In genomic region chr7:55514546-55515265, GRCh38 we compare ENCODE assay signal across 1 cellular context.
TF ChIP-seq lines count a peak whose summit lies in the region.

No MANE protein-coding gene starts in this region.

TF ChIP-seq in HCT116, 20 proteins besides CTCF, POLR2A, EP300 and RAD21 (continued from another document):
- no peak for TF ChIP-seq MAX (IDR thresholded peaks at IDR 0.05)
- no peak for TF ChIP-seq SP1 (IDR thresholded peaks at IDR 0.05; ENCODE audit: low read depth)
- TF ChIP-seq JUND (IDR thresholded peaks at IDR 0.05), result no peak
- TF ChIP-seq FOSL1 (IDR thresholded peaks at IDR 0.05; ENCODE audit: low read depth), result no peak
- TF ChIP-seq SIN3A (IDR thresholded peaks at IDR 0.05; ENCODE audit: low read depth), result no peak
- no peak for TF ChIP-seq SRF (IDR thresholded peaks at IDR 0.05; ENCODE audit: low read depth)
- no peak for TF ChIP-seq ELF1 (IDR thresholded peaks at IDR 0.05; ENCODE audit: borderline replicate concordance, low read depth)
- TF ChIP-seq ZNF274 (IDR thresholded peaks at IDR 0.05; ENCODE audit: low read depth, low read length), result no peak
- no peak for TF ChIP-seq YY1 (IDR thresholded peaks at IDR 0.05; ENCODE audit: extremely low read depth, insufficient replicate concordance, low read depth, low read length)
- TF ChIP-seq EGR1 (IDR thresholded peaks at IDR 0.05; ENCODE audit: low read depth), result no peak
- TF ChIP-seq EZH2 (IDR thresholded peaks at IDR 0.05), result no peak
- no peak for TF ChIP-seq TCF7L2 (IDR thresholded peaks at IDR 0.05; ENCODE audit: borderline replicate concordance, extremely low read depth, insufficient read depth, insufficient read length)
- no peak for TF ChIP-seq CBX3 (IDR thresholded peaks at IDR 0.05; ENCODE audit: low read depth)
- TF ChIP-seq REST (IDR thresholded peaks at IDR 0.05; ENCODE audit: low read depth), result no peak
- TF ChIP-seq ZBTB33 (IDR thresholded peaks at IDR 0.05; ENCODE audit: extremely low read depth, insufficient replicate concordance, low read length), result no peak
- no peak for TF ChIP-seq POLR2AphosphoS5 (IDR thresholded peaks at IDR 0.05; ENCODE audit: low read depth, low read length)
- no peak for TF ChIP-seq ZFX (IDR thresholded peaks at IDR 0.05)
TF ChIP-seq in HCT116: peak in this region for 0.
